Comparison of ENCODE assay signal across 27 cellular contexts in the genomic region with DNA sequence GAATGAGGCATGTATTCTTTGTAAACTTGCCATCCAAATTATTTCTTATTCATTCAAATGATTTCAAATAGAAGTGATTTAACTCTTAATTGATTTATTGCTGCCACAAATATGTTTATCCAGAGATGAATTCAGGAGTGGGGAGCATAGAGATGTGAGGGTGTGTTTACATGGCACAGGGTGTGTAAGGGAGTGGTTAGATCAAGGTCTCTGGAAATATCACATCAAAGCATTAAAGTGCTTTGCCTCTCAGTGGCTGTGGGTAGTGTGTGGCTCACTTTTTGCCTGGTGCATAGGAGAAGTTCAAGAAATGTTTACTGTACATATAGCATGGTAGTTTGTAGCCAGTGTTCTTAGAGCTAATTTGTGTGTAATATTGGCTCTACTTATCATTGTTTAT.
"Had no signal": no experiment of that assay in that cellular context is flagged by ENCODE, and none has a peak within 500 bp of the region (broad histone marks: within the 10 kb centered on the region; RNA-seq: fewer than 3 reads in every experiment).

No MANE protein-coding gene starts in this region.

- H3K4me1 ChIP-seq: adrenal gland, body of pancreas, breast epithelium had no signal

- H3K36me3 ChIP-seq: adrenal gland, breast epithelium, MG63, Peyer's patch had no signal

- H3K27me3 ChIP-seq: adrenal gland, body of pancreas, breast epithelium, MG63, Peyer's patch had no signal

- H3K4me1 Mint-ChIP-seq: activated CD4-positive, alpha-beta T cell treated with anti-CD3 and anti-CD28 coated beads, Interleukin-2, amount 10 ng/mL, durations not matched to agents 24 days and 14 days; activated naive CD4-positive, alpha-beta T cell treated with anti-CD3 and anti-CD28 coated beads, Interleukin-2, amount 50 U/mL, for 24 hours; activated naive CD8-positive, alpha-beta T cell treated with anti-CD3 and anti-CD28 coated beads, Interleukin-2, amount 10 ng/mL, durations not matched to agents 7 days and 5 days had no signal

- H3K4me3 Mint-ChIP-seq: activated CD4-positive, alpha-beta T cell treated with anti-CD3 and anti-CD28 coated beads, Interleukin-2, amount 10 ng/mL, durations not matched to agents 24 days and 14 days; activated CD8-positive, alpha-beta T cell treated with anti-CD3 and anti-CD28 coated beads for 36 hours; activated naive CD4-positive, alpha-beta T cell treated with anti-CD3 and anti-CD28 coated beads, Interleukin-2, amount 50 U/mL, for 24 hours; activated naive CD8-positive, alpha-beta T cell treated with anti-CD3 and anti-CD28 coated beads, Interleukin-2, amount 10 ng/mL, durations not matched to agents 7 days and 5 days; activated T-cell treated with anti-CD3 and anti-CD28 coated beads, Interleukin-2, amount 50 U/mL, for 72 hours; T-helper 1 cell treated with Interleukin-12 subunit alpha and Interleukin-12 subunit beta and Interleukin-4 antibody, amounts not matched to agents 30 μg/mL and 1 μg/mL, for 36 hours; T-helper 2 cell treated with Interferon-gamma antibody and Interleukin-4, amounts not matched to agents 5 μg/mL and 100 μg/mL, for 36 hours had no signal

- H3K36me3 Mint-ChIP-seq: activated naive CD4-positive, alpha-beta T cell treated with anti-CD3 and anti-CD28 coated beads, Interleukin-2, amount 50 U/mL, for 24 hours; activated naive CD8-positive, alpha-beta T cell treated with anti-CD3 and anti-CD28 coated beads, Interleukin-2, amount 10 ng/mL, durations not matched to agents 7 days and 5 days had no signal

- H3K27ac ChIP-seq: adrenal gland, body of pancreas, breast epithelium had no signal

- ATAC-seq: activated CD8-positive, alpha-beta T cell treated with anti-CD3 and anti-CD28 coated beads for 36 hours; activated T-cell treated with anti-CD3 and anti-CD28 coated beads, Interleukin-2, amount 50 U/mL, for 72 hours; body of pancreas had no signal

- H3K27ac Mint-ChIP-seq: activated CD4-positive, alpha-beta T cell treated with anti-CD3 and anti-CD28 coated beads, Interleukin-2, amount 10 ng/mL, durations not matched to agents 24 days and 14 days; activated CD8-positive, alpha-beta T cell treated with anti-CD3 and anti-CD28 coated beads for 36 hours; activated naive CD4-positive, alpha-beta T cell treated with anti-CD3 and anti-CD28 coated beads, Interleukin-2, amount 50 U/mL, for 24 hours; activated naive CD8-positive, alpha-beta T cell treated with anti-CD3 and anti-CD28 coated beads, Interleukin-2, amount 10 ng/mL, durations not matched to agents 7 days and 5 days; activated T-cell treated with anti-CD3 and anti-CD28 coated beads, Interleukin-2, amount 50 U/mL, for 72 hours; activated T-helper 2 cell treated with anti-CD3 and anti-CD28 coated beads, Interferon-gamma antibody, Interleukin-2, Interleukin-4, amounts not matched to agents 10 μg/mL and 5 μg/mL and 100 μg/mL, durations not matched to agents 14 hours and 24 hours and 36 hours; T-helper 1 cell treated with Interleukin-12 subunit alpha and Interleukin-12 subunit beta and Interleukin-4 antibody, amounts not matched to agents 30 μg/mL and 1 μg/mL, for 36 hours; T-helper 2 cell treated with Interferon-gamma antibody and Interleukin-4, amounts not matched to agents 5 μg/mL and 100 μg/mL, for 36 hours had no signal

- H3K9me3 ChIP-seq: adrenal gland, body of pancreas, MG63 had no signal

- H3K4me3 ChIP-seq: adrenal gland, body of pancreas, breast epithelium, MG63, Peyer's patch had no signal

- H3K27me3 Mint-ChIP-seq: activated CD4-positive, alpha-beta T cell treated with anti-CD3 and anti-CD28 coated beads, Interleukin-2, amount 10 ng/mL, durations not matched to agents 24 days and 14 days; activated CD8-positive, alpha-beta T cell treated with anti-CD3 and anti-CD28 coated beads for 36 hours; activated naive CD4-positive, alpha-beta T cell treated with anti-CD3 and anti-CD28 coated beads, Interleukin-2, amount 50 U/mL, for 24 hours; activated naive CD8-positive, alpha-beta T cell treated with anti-CD3 and anti-CD28 coated beads, Interleukin-2, amount 10 ng/mL, durations not matched to agents 7 days and 5 days had no signal

- DNase-seq: activated CD4-positive, alpha-beta T cell treated with anti-CD3 and anti-CD28 coated beads, Interleukin-2, amount 10 ng/mL, durations not matched to agents 24 days and 14 days; activated CD4-positive, alpha-beta T cell treated with anti-CD3 and anti-CD28 coated beads, Interleukin-2, amount 50 U/mL, for 4 hours; activated CD8-positive, alpha-beta T cell treated with anti-CD3 and anti-CD28 coated beads for 36 hours; activated gamma-delta T cell; activated naive CD4-positive, alpha-beta T cell treated with Interleukin-2 at 50 U/mL for 16 hours; activated naive CD8-positive, alpha-beta T cell treated with anti-CD3 and anti-CD28 coated beads, Interleukin-2, amount 10 ng/mL, durations not matched to agents 7 days and 5 days; activated T-cell treated with anti-CD3 and anti-CD28 coated beads, Interleukin-2, amount 50 U/mL, for 1 hour; activated T-cell treated with anti-CD3 and anti-CD28 coated beads, Interleukin-2, amount 50 U/mL, for 72 hours; adrenal gland; body of pancreas; Karpas-422; KBM-7; MG63; NCI-H1048; NCI-H1436 treated with DMSO at 0.1 percent for 48 hours; NCI-H1694 treated with DMSO at 0.1 percent for 48 hours; NCI-H2029; NCI-H510A; NCI-H526; Peyer's patch; RPMI8226; SIG-M5 had no signal
